25 cellular contexts compared by ENCODE assay signal in genomic region chr1:209721406-209721805, GRCh38. TPM values are rescaled to one million over a fixed set of nuclear protein-coding genes. Genes with fewer than 3 reads are reported as not detected.
A peak's percentile ranks its signal among the peaks of the same experiment; 100 is the strongest.
DNase-seq lines count a peak whose midpoint lies in the region; ATAC-seq and TF ChIP-seq lines count a peak whose summit lies in the region.
"Had no signal": no experiment of that assay in that cellular context is flagged by ENCODE, and none has a peak within 500 bp of the region (broad histone marks: within the 10 kb centered on the region; RNA-seq: fewer than 3 reads in every experiment).

No MANE protein-coding gene starts in this region.

- peaks cover 8% of the 10 kb centered on the region for H3K9me3 Mint-ChIP-seq in dendritic cell treated with granulocyte-macrophage colony-stimulating factor and Interleukin-4, amounts not matched to agents 40 ng/mL and 50 ng/mL, for 4 days
- H3K9me3 Mint-ChIP-seq: H9 had no signal

- intact Hi-C loops in left ventricle myocardium inferior (cut with micrococcal nuclease) = no loop called here
- intact Hi-C loops in heart left ventricle (cut with DNase I) = no loop called here
- intact Hi-C loops in dendritic cell treated with granulocyte-macrophage colony-stimulating factor and Interleukin-4, amounts not matched to agents 40 ng/mL and 50 ng/mL, for 4 days (cut with micrococcal nuclease) = no loop called here
- intact Hi-C loops in testis (cut with DNase I; ENCODE audit: low total_unique reads) = no loop called here

- H3K27me3 ChIP-seq in SK-N-SH (ENCODE audit: insufficient read depth) = no peaks in the 10 kb centered on the region
- no peaks in the 10 kb centered on the region for H3K27me3 ChIP-seq in left ventricle myocardium inferior (ENCODE audit: low read depth)
- H3K27me3 ChIP-seq in heart left ventricle = no peaks in the 10 kb centered on the region
- no peaks in the 10 kb centered on the region for H3K27me3 ChIP-seq in testis

- H3K4me3 ChIP-seq in SK-N-SH (ENCODE audit: low read depth in 2 of 2, low read length in 1 of 2) (no peak overlapping the region), left ventricle myocardium inferior (no peak overlapping the region), heart left ventricle (no peak overlapping the region), testis (no peak overlapping the region)

- no peaks in the 10 kb centered on the region for H3K79me2 ChIP-seq in SK-N-SH (ENCODE audit: insufficient read depth)

- H3K9ac ChIP-seq in SK-N-SH = no peak overlapping the region

- TF ChIP-seq EP300 in SK-N-SH (IDR thresholded peaks at IDR 0.05; ENCODE audit: borderline replicate concordance in 1 of 2, low read depth in 1 of 2, low read length in 1 of 2) = no peak

- TF ChIP-seq RAD21 in SK-N-SH (IDR thresholded peaks at IDR 0.05; ENCODE audit: low read length) = no peak

- TF ChIP-seq CTCF in SK-N-SH (IDR thresholded peaks at IDR 0.05) = no peak
- no peak for TF ChIP-seq CTCF in left ventricle myocardium inferior (IDR thresholded peaks at IDR 0.05; ENCODE audit: borderline replicate concordance)
- no peak for TF ChIP-seq CTCF in heart left ventricle (IDR thresholded peaks at IDR 0.05)
- no peak for TF ChIP-seq CTCF in testis (IDR thresholded peaks at IDR 0.05)
- no peak for TF ChIP-seq CTCF in GM13976 (IDR thresholded peaks at IDR 0.05; ENCODE audit: borderline replicate concordance, control extremely low read depth, extremely low read depth, insufficient read depth, missing control alignments)

- in situ Hi-C loops in GM13976 (cut with MboI; ENCODE audit: low sequenced_read_pairs, unreplicated experiment) = no loop called here

- no peak for TF ChIP-seq POLR2A in heart left ventricle (IDR thresholded peaks at IDR 0.05)
- TF ChIP-seq POLR2A in testis (IDR thresholded peaks at IDR 0.05) = no peak

- peaks cover 56% of the 10 kb centered on the region for H3K4me1 Mint-ChIP-seq in dendritic cell treated with granulocyte-macrophage colony-stimulating factor and Interleukin-4, amounts not matched to agents 40 ng/mL and 50 ng/mL, for 4 days (ENCODE audit: low read depth)
- H3K4me1 Mint-ChIP-seq: H9, IgD-negative memory B cell had no signal

- peaks cover 0 to 14% of the 10 kb centered on the region in 2 experiments; a peak in 1 of 4 replicates for H3K4me1 ChIP-seq in SK-N-SH (ENCODE audit: control insufficient read depth in 1 of 2, insufficient read depth in 2 of 2, low read depth in 1 of 2, low read length in 1 of 2)
- H3K4me1 ChIP-seq in left ventricle myocardium inferior = peaks cover 27% of the 10 kb centered on the region
- peaks cover 0 to 18% (median 0%) of the 10 kb centered on the region in 12 donors for H3K4me1 ChIP-seq in heart left ventricle
- peaks cover 19% of the 10 kb centered on the region for H3K4me1 ChIP-seq in testis

- POLR2A ChIA-PET in SK-N-SH (lab: Yijun Ruan, JAX) = no interaction called here

- no peaks in the 10 kb centered on the region for H3K9me2 ChIP-seq in SK-N-SH

- CTCF ChIA-PET in SK-N-SH (lab: Yijun Ruan, JAX) = interaction anchor here (2.2 kb wide), 1 partner anchor 152 kb away, joined by 5 read pairs; no protein-coding TSS in a partner anchor

- peaks cover 4% of the 10 kb centered on the region for H3K27me3 Mint-ChIP-seq in dendritic cell treated with granulocyte-macrophage colony-stimulating factor and Interleukin-4, amounts not matched to agents 40 ng/mL and 50 ng/mL, for 4 days
- H3K27me3 Mint-ChIP-seq: IgD-negative memory B cell had no signal

- H3K36me3 ChIP-seq in SK-N-SH (replicated peaks in 1 of 2; ENCODE audit: control insufficient read depth in 1 of 2, insufficient read depth in 2 of 2, low read length in 1 of 2) (no peaks in the 10 kb centered on the region), left ventricle myocardium inferior (no peaks in the 10 kb centered on the region), heart left ventricle (no peaks in the 10 kb centered on the region), testis (ENCODE audit: low read depth, missing control alignments) (no peaks in the 10 kb centered on the region)

- H4K20me1 ChIP-seq in SK-N-SH (ENCODE audit: insufficient read depth) = no peaks in the 10 kb centered on the region

- H3K4me3 Mint-ChIP-seq in dendritic cell treated with granulocyte-macrophage colony-stimulating factor and Interleukin-4, amounts not matched to agents 40 ng/mL and 50 ng/mL, for 4 days = no peak overlapping the region
- H3K4me3 Mint-ChIP-seq: H9, IgD-negative memory B cell had no signal

- 94% methylated on average over 1 of the region's 1 CpG for WGBS in SK-N-SH (ENCODE audit: low lambda C conversion rate)
- WGBS in heart left ventricle, 4 donors = 88 to 100% (median 95%) methylated on average over 1 of the region's 1 CpG
- WGBS in testis, 2 donors = 90 to 91% methylated on average over 1 of the region's 1 CpG

- DNase-seq in SK-N-SH (no peak), left ventricle myocardium inferior (no peak), heart left ventricle (no peak), testis (no peak), GM13976 (ENCODE audit: low spot score) (no peak)
- DNase-seq: AML-193, DMS79, H9, Karpas-422, NCI-H1417 treated with DMSO at 0.1 percent for 48 hours, NCI-H187 treated with DMSO at 0.1 percent for 48 hours, NCI-H345, NCI-H524 treated with DMSO at 0.1 percent for 48 hours, PC-3, RPMI8226, SHP77 treated with DMSO at 0.1 percent for 48 hours had no signal

- H3K9me3 ChIP-seq in SK-N-SH (no peaks in the 10 kb centered on the region), left ventricle myocardium inferior (replicated peaks) (no peaks in the 10 kb centered on the region), heart left ventricle (no peaks in the 10 kb centered on the region), testis (no peaks in the 10 kb centered on the region)

- H3K4me2 ChIP-seq in SK-N-SH = peak overlapping the region; percentile 38; the same call in 1 of the 2 replicates

- peaks cover 12% of the 10 kb centered on the region for H3K36me3 Mint-ChIP-seq in dendritic cell treated with granulocyte-macrophage colony-stimulating factor and Interleukin-4, amounts not matched to agents 40 ng/mL and 50 ng/mL, for 4 days (ENCODE audit: low read depth)
- H3K36me3 Mint-ChIP-seq: IgD-negative memory B cell had no signal

- H3K27ac ChIP-seq in SK-N-SH (ENCODE audit: low read depth in 2 of 2, low read length in 1 of 2) (peak overlapping the region in 1 of 2 experiments; percentile 92; a peak in 2 of 4 replicates), left ventricle myocardium inferior (replicated peaks) (peak overlapping the region; percentile 79), heart left ventricle (peak overlapping the region in 6 of 12 donors; percentile 76 to 84 (median 82)), testis (peak overlapping the region; percentile 79 to 85)
- H3K27ac ChIP-seq: 22Rv1, C4-2B, HL-60 had no signal

- ATAC-seq in SK-N-SH treated with all-trans-retinoic acid at 6 μM for 48 hours (no peak; the same call in 2 of the 3 replicates), heart left ventricle (no peak), GM21619 (IDR thresholded peaks at IDR 0.05; ENCODE audit: unreplicated experiment) (no peak)
- ATAC-seq: PC-3 had no signal

- H3K27ac Mint-ChIP-seq in dendritic cell treated with granulocyte-macrophage colony-stimulating factor and Interleukin-4, amounts not matched to agents 40 ng/mL and 50 ng/mL, for 4 days = peak overlapping the region; percentile 63
- H3K27ac Mint-ChIP-seq: H9, IgD-negative memory B cell had no signal

- no peak overlapping the region for H2AFZ ChIP-seq in SK-N-SH (ENCODE audit: low read depth)

- peaks cover 32% of the 10 kb centered on the region for H3F3A ChIP-seq in SK-N-SH (replicated peaks; ENCODE audit: insufficient read depth)

TF ChIP-seq in SK-N-SH, 30 proteins besides CTCF, POLR2A, EP300 and RAD21 (continues in another document):
- no peak for TF ChIP-seq MXI1 (IDR thresholded peaks at IDR 0.05; ENCODE audit: low read depth, low read length)
- TF ChIP-seq FOSL2 (IDR thresholded peaks at IDR 0.05; ENCODE audit: borderline replicate concordance, low read depth) = no peak

TF ChIP-seq in SK-N-SH treated with all-trans-retinoic acid at 6 μM for 48 hours, 23 proteins besides CTCF, POLR2A, EP300 and RAD21:
- TF ChIP-seq ZNF70 (CRISPR knock-in tag; IDR thresholded peaks at IDR 0.05) = no peak

RNA-seq across cellular contexts. Expression of gene HSD11B1, which starts 16.8 kb away (rescaled TPM):
- 0.23 and 0.37 TPM in 2 replicates for polyA plus RNA-seq in SK-N-SH (2012; rRNA removed)
- polyA plus RNA-seq in SK-N-SH (2012; cell fraction: cytosol; rRNA removed) = 0.24 and 0.26 TPM in 2 replicates
- 0.08 and 0.14 TPM in 2 replicates for polyA plus RNA-seq in SK-N-SH (2012; cell fraction: nucleus; rRNA removed)
- 4.1 TPM for total RNA-seq in left ventricle myocardium inferior
- 10 to 100 TPM in 2 of 9 donors, 1 to 10 TPM in 7; 1.7 to 36.1 (median 3.6) TPM for total RNA-seq in heart left ventricle
- polyA plus RNA-seq in heart left ventricle = 1 to 10 TPM; 1.2 to 3.6 TPM
- 10 to 100 TPM; 17.6 to 18.0 TPM for total RNA-seq in testis
- polyA plus RNA-seq in testis (ENCODE audit: insufficient read depth, low read depth, low replicate concordance) = 19.5 TPM
- total RNA-seq: H9, PC-3 had no signal
- polyA plus RNA-seq: IgD-negative memory B cell had no signal

RNA-seq across cellular contexts. Expression of gene TRAF3IP3, which starts 34.4 kb away (rescaled TPM):
- polyA plus RNA-seq in SK-N-SH (2012; rRNA removed) (0.31 and 0.60 TPM in 2 replicates), heart left ventricle (under 1 TPM; 0.34 to 0.57 TPM), testis (ENCODE audit: insufficient read depth, low read depth, low replicate concordance) (9.2 TPM)
- 0.27 and 0.39 TPM in 2 replicates for polyA plus RNA-seq in SK-N-SH (2012; cell fraction: cytosol; rRNA removed)
- polyA plus RNA-seq in SK-N-SH (2012; cell fraction: nucleus; rRNA removed) = 1.0 and 1.1 TPM in 2 replicates
- total RNA-seq in left ventricle myocardium inferior (1.2 TPM), heart left ventricle (10 to 100 TPM in 1 of 9 donors, 1 to 10 TPM in 2, under 1 TPM in 5, not detected in 1; 0.16 to 10.6 (median 0.91) TPM), testis (1 to 10 TPM in 1 of 2 donors, under 1 TPM in 1; 0.63 to 3.3 TPM)
- total RNA-seq: H9, HT1080, MCF 10A, PC-3 had no signal

RNA-seq across cellular contexts. Expression of gene G0S2, which starts 46.2 kb away (rescaled TPM):
- polyA plus RNA-seq in SK-N-SH (2012; rRNA removed) (32.5 and 43.2 TPM in 2 replicates), heart left ventricle (100 to 1,000 TPM in 1 of 2 donors, 10 to 100 TPM in 1; 87.6 to 218 TPM), testis (ENCODE audit: insufficient read depth, low read depth, low replicate concordance) (59.1 TPM)
- 34.0 and 38.5 TPM in 2 replicates for polyA plus RNA-seq in SK-N-SH (2012; cell fraction: cytosol; rRNA removed)
- 12.1 and 24.4 TPM in 2 replicates for polyA plus RNA-seq in SK-N-SH (2012; cell fraction: nucleus; rRNA removed)
- total RNA-seq in left ventricle myocardium inferior (307 TPM), heart left ventricle (100 to 1,000 TPM in 8 of 9 donors, 10 to 100 TPM in 1; 92.0 to 600 (median 212) TPM), testis (10 to 100 TPM; 73.5 to 84.1 TPM)
- total RNA-seq: HT1080, MCF 10A had no signal
